8 cellular contexts compared by ENCODE assay signal in the genomic region with DNA sequence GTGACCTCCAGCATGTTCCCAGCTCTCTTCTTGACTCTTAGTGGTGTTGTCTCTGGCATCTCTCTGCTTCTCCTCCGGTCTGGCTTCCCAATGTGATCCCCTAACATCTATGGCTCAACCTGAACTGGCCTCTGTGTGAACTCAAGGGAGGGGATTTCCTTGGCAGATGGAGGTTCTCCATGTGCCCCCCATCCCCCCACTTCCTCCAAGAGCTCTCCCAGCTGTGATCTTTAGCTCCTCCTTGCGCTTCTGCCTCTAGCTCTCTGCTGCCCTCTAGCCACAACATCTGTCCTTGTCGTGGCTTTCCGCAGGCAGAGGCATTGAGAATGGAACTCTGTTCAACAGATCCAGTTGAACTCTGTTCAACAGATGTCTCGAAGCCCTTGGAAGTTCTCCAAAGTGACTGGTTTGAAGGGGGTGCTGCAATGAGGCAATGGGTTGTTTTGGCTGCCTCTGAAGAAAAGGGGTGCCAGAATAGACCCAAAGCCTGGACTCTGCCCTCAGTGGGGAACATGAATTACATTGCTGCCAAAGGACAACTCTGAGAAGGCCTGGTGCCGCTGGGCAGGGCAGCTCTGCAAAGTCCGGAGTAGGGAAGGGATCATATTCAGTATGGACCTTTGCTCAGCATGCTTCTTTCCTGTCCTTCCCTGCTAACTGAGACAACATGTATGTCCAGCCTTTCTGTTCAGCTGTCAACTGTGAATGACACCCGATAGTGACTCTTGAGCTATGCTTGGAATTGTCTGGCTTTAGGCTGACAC.
DNase-seq lines count a peak whose midpoint lies in the region; TF ChIP-seq lines count a peak whose summit lies in the region.

No MANE protein-coding gene starts in this region.

- H3K4me1 ChIP-seq in GM23248 (ENCODE audit: insufficient read depth), result peaks cover 17% of the 10 kb centered on the region
- peaks cover 8% of the 10 kb centered on the region for H3K4me1 ChIP-seq in SJSA1 (replicated peaks)
- no peaks in the 10 kb centered on the region for H3K4me1 ChIP-seq in prostate gland (replicated peaks)

- peak overlapping the region; percentile 7 for H3K4me3 Mint-ChIP-seq in activated naive CD4-positive, alpha-beta T cell treated with anti-CD3 and anti-CD28 coated beads for 36 hours

- no peaks in the 10 kb centered on the region for H4K20me1 ChIP-seq in GM23248 (ENCODE audit: insufficient read depth)

- H3K4me2 ChIP-seq in GM23248 (ENCODE audit: unreplicated experiment), result no peak overlapping the region

- H3K4me1 Mint-ChIP-seq in activated naive CD4-positive, alpha-beta T cell treated with anti-CD3 and anti-CD28 coated beads for 36 hours (ENCODE audit: low read depth), result peaks cover 6% of the 10 kb centered on the region

- H2AFZ ChIP-seq in GM23248, result peak overlapping the region; percentile 55; the same call in 1 of the 2 replicates

- no peaks in the 10 kb centered on the region for H3K9me2 ChIP-seq in GM23248 (ENCODE audit: insufficient read depth)

- in situ Hi-C loops in GM23248 (cut with MboI), result no loop called here

- H3K4me3 ChIP-seq in GM23248 (no peak overlapping the region), LNCaP clone FGC (ENCODE audit: low read depth, low read length) (no peak overlapping the region), SJSA1 (no peak overlapping the region), prostate gland (no peak overlapping the region)

- H3K79me2 ChIP-seq in GM23248 (ENCODE audit: insufficient read depth), result no peaks in the 10 kb centered on the region

- CTCF ChIA-PET in activated naive CD4-positive, alpha-beta T cell treated with anti-CD3 and anti-CD28 coated beads for 36 hours (lab: Charles Lee), result interaction anchor here (0.6 to 1.9 kb wide), 37 partner anchors 9 to 919 kb away, joined by 3 to 10 read pairs (median 3); a partner anchor contains a TSS

- H3K9ac ChIP-seq in GM23248, result no peak overlapping the region

- no peaks in the 10 kb centered on the region for H3K36me3 Mint-ChIP-seq in activated naive CD4-positive, alpha-beta T cell treated with anti-CD3 and anti-CD28 coated beads for 36 hours (ENCODE audit: low read depth)

- H3K27ac Mint-ChIP-seq in activated naive CD4-positive, alpha-beta T cell treated with anti-CD3 and anti-CD28 coated beads for 36 hours, result no peak overlapping the region

- WGBS in GM23248 (ENCODE audit: low coverage in 1 of 2, low lambda C conversion rate in 2 of 2, missing lambda C conversion rate in 2 of 2), 2 experiments, result 7 to 9% methylated on average over 8 of the region's 8 CpGs
- 35% methylated on average over 8 of the region's 8 CpGs for WGBS in prostate gland

- TF ChIP-seq POLR2A in prostate gland (IDR thresholded peaks at IDR 0.05), result no peak

- H3K27me3 ChIP-seq in GM23248 (replicated peaks; ENCODE audit: insufficient read depth) (no peaks in the 10 kb centered on the region), SJSA1 (replicated peaks) (no peaks in the 10 kb centered on the region), prostate gland (replicated peaks; ENCODE audit: insufficient read depth) (no peaks in the 10 kb centered on the region)

- H3K9me3 Mint-ChIP-seq in activated naive CD4-positive, alpha-beta T cell treated with anti-CD3 and anti-CD28 coated beads for 36 hours, result no peaks in the 10 kb centered on the region

- peaks cover 9% of the 10 kb centered on the region for H3K27me3 Mint-ChIP-seq in activated naive CD4-positive, alpha-beta T cell treated with anti-CD3 and anti-CD28 coated beads for 36 hours (ENCODE audit: low read depth)

- H3K9me3 ChIP-seq in GM23248 (ENCODE audit: low read depth) (no peaks in the 10 kb centered on the region), SJSA1 (replicated peaks) (no peaks in the 10 kb centered on the region), prostate gland (no peaks in the 10 kb centered on the region)

- TF ChIP-seq CTCF in LNCaP clone FGC (IDR thresholded peaks at IDR 0.05; ENCODE audit: control insufficient read depth, extremely low read depth, insufficient read depth), result peak; percentile 97
- peak; percentile 37 to 80 (median 54) for TF ChIP-seq CTCF in prostate gland (IDR thresholded peaks at IDR 0.05)

- DNase-seq in DMS153 treated with DMSO at 0.1 percent for 48 hours (lab: John Stamatoyannopoulos, UW; ENCODE audit: unreplicated experiment) (peak; percentile 60), GM23248 (peak; percentile 92), LNCaP clone FGC (ENCODE audit: low read depth) (peak; percentile 39), SJSA1 (ENCODE audit: low read depth in 1 of 2, low spot score in 2 of 2) (peak; percentile 77 to 89), glomerular visceral epithelial cell (ENCODE audit: extremely low spot score) (peak; percentile 93), prostate gland (ENCODE audit: low spot score) (peak; percentile 44), NK-92 (lab: John Stamatoyannopoulos, UW; ENCODE audit: unreplicated experiment) (no peak)
- DNase-seq in activated naive CD4-positive, alpha-beta T cell treated with anti-CD3 and anti-CD28 coated beads for 36 hours, result peak; percentile 87

- H3K36me3 ChIP-seq in GM23248 (ENCODE audit: low read depth) (no peaks in the 10 kb centered on the region), SJSA1 (no peaks in the 10 kb centered on the region), prostate gland (no peaks in the 10 kb centered on the region)

- intact Hi-C loops in activated naive CD4-positive, alpha-beta T cell treated with anti-CD3 and anti-CD28 coated beads for 36 hours (cut with micrococcal nuclease), result loop anchor here (1.0 kb wide), 5 partner anchors 43 to 608 kb away; no protein-coding TSS in a partner anchor
- intact Hi-C loops in prostate gland (cut with DNase I), result loop anchor here (5.0 kb wide), 2 partner anchors 374 to 609 kb away; no protein-coding TSS in a partner anchor

- no peak overlapping the region for H3K27ac ChIP-seq in GM23248
- no peak overlapping the region for H3K27ac ChIP-seq in SJSA1
- H3K27ac ChIP-seq in prostate gland, result no peak overlapping the region

- no peaks in the 10 kb centered on the region; the same call in 1 of the 2 replicates for H3F3A ChIP-seq in GM23248 (ENCODE audit: insufficient read depth)
